ENCODE assay signal across 8 cellular contexts in the genomic region with DNA sequence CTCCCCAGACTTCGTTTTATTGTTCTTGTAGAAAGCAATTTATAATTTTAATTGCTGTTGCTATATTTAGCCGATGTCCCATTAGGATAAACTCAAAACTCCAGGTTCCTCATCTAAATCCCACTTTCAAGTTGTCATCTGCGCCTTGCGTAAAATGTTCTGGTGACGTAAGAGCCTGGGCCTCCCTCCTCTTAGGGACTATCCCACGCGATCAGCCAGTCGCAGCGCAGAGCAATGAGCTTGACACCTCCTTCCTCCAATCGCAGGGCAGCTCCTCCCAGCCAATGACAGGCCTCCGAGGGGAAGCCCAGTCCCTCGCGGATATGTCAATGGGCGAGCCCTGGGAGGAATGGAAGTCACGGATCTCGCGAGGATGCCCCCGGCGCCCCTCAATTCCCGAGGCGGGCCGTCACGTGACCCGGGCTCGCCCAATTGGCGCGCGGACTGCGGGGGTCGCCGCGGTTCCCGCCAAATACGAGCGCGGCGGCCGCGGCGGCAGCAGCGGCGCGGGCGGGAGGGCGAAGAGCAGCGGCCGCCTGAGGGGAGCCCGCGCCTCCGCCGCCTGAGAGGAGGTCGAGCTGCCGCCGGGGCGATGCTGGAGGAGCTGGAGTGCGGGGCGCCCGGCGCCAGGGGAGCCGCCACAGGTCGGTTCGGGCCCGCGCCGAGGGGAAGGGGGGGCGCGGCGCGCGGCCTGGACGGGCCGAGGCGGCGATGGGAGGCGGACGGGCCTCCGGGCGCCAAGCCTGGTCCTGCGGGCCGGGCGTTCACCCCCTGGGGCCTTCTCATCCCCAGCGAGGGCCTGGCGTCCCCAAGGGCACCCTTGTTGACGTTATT. TPM values are rescaled to one million over a fixed set of nuclear protein-coding genes. Genes with fewer than 3 reads are reported as not detected.
DNase-seq lines count a peak whose midpoint lies in the region; ATAC-seq and TF ChIP-seq lines count a peak whose summit lies in the region.

Gene CHAF1A, plus strand, starts transcription at position 470 of the 834 bp plus-strand sequence. Its CDS starts 123 bp downstream, at position 593.

- H3K4me1 ChIP-seq in left lung, result peaks cover 13 to 49% of the 10 kb centered on the region in 2 donors

- H3K27me3 ChIP-seq in left lung, result no peaks in the 10 kb centered on the region

- H3K9me3 ChIP-seq in left lung, result no peaks in the 10 kb centered on the region

- peaks cover 0 to under 1% of the 10 kb centered on the region in 2 donors for H3K36me3 ChIP-seq in left lung

- peak; percentile 85 to 100 (median 98) for DNase-seq in C1 segment of cervical spinal cord (lab: John Stamatoyannopoulos, UW)
- DNase-seq in NCI-H748 treated with DMSO at 0.1 percent for 48 hours (lab: John Stamatoyannopoulos, UW), result peak; percentile 96
- peak; percentile 93 to 99 for DNase-seq in activated CD4-positive, alpha-beta T cell treated with anti-CD3 and anti-CD28 coated beads, Interleukin-2, amount 50 U/mL, for 24 hours (ENCODE audit: low read depth in 1 of 2, low spot score in 1 of 2)
- peak; percentile 100 for DNase-seq in dermis blood vessel endothelial cell
- peak; percentile 98 to 100 for DNase-seq in left lung
- DNase-seq in stimulated activated CD4-positive, alpha-beta T cell treated with anti-CD3 and anti-CD28 coated beads, Interleukin-2, amount 100 ng/mL, for 48 hours, result peak; percentile 99

- peak in 1 of 2 donors; percentile 30 for TF ChIP-seq CTCF in left lung (IDR thresholded peaks at IDR 0.05)

- H3K4me3 ChIP-seq in left lung, result peak within 1 kb of the TSS; percentile 66 to 83

- ATAC-seq in GM19372 (IDR thresholded peaks at IDR 0.05; ENCODE audit: low read depth, unreplicated experiment), result peak; percentile 73
- ATAC-seq in HG03558 (IDR thresholded peaks at IDR 0.05; ENCODE audit: extremely low read depth, unreplicated experiment), result peak; percentile 64
- ATAC-seq in left lung, result peak; percentile 94

- intact Hi-C loops in left lung (cut with DNase I), result no loop called here

- H3K27ac ChIP-seq in left lung, result peak within 1 kb of the TSS; percentile 81 to 87

RNA-seq across cellular contexts. Expression of gene CHAF1A, which starts in this region (rescaled TPM):
- 8.7 and 19.5 TPM in 2 replicates for total RNA-seq in dermis blood vessel endothelial cell
- 10 to 100 TPM; 15.6 to 24.1 TPM for total RNA-seq in left lung

Comparison
In these comparisons a context has a peak if more than half of its experiments do, and no peak if none do; other contexts are left out.
1. Peak in every context shown above with its lines: DNase-seq, ATAC-seq, H3K4me3 ChIP-seq and H3K27ac ChIP-seq.